10 cellular contexts compared by ENCODE assay signal in the genomic region with DNA sequence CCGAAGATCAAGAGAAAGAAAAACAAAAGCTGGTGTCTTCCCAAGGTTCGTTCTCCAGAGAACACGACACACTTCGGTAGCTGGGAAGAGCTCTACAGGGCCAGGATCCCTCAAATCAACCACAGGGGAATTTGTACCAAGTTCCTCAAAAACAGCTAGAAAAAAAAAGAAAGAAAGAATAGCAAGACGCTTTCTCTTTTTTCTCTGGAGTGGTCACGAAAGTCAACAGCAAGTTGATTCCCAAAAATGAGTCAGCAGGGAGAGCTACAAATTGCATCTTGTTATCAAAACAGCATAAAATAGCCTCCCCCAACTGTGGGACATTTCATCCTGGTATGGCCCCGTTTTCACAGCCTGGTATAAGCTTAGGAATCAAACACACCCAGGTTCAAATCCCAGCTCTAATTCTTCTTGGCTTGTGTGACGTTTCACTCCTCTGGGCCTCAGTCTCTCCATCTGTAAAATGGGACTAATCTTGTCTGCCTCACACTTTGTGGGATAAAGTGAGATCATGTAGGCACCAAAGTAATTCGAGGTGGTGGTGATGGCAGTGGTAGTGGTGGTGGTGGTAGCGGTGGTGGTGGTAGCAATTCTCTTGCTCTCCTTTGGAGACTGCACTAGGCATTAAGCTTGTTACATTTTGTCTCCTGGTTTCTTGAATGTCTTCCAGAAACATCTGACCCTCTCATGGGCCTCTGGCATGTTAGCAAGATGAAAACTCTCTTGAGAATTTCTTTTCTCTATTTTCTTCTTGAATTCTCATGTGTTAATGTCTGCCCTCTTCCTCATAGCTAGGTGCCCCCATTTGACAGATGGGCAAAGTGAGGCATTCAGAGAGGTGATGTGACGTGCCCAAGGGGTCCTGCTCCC. TPM values are rescaled to one million over a fixed set of nuclear protein-coding genes. Genes with fewer than 3 reads are reported as not detected.
DNase-seq lines count a peak whose midpoint lies in the region; ATAC-seq and TF ChIP-seq lines count a peak whose summit lies in the region.
"Had no signal": no experiment of that assay in that cellular context is flagged by ENCODE, and none has a peak within 500 bp of the region (broad histone marks: within the 10 kb centered on the region; RNA-seq: fewer than 3 reads in every experiment).

No MANE protein-coding gene starts in this region.

- H3K4me1 Mint-ChIP-seq in activated T-cell treated with anti-CD3 and anti-CD28 coated beads, Interleukin-2, amount 50 U/mL, for 24 hours (ENCODE audit: low read depth): peaks cover 36% of the 10 kb centered on the region
- peaks cover 48 to 49% of the 10 kb centered on the region in 2 donors for H3K4me1 Mint-ChIP-seq in effector memory CD8-positive, alpha-beta T cell (ENCODE audit: low read depth in 2 of 2)

- no peak for DNase-seq in activated T-cell treated with anti-CD3 and anti-CD28 coated beads, Interleukin-2, amount 50 U/mL, for 24 hours
- DNase-seq in activated T-cell treated with anti-CD3 and anti-CD28 coated beads for 4 hours: no peak
- DNase-seq in OCI-LY7 (ENCODE audit: low spot score): no peak
- peak in 1 of 3 experiments; percentile 9 for DNase-seq in effector memory CD8-positive, alpha-beta T cell
- peak; percentile 66 for DNase-seq in stromal cell of bone marrow (ENCODE audit: low read depth)
- no peak for DNase-seq in tibial artery
- DNase-seq: COR-L47 had no signal

- peaks cover under 1% of the 10 kb centered on the region for H3K9me3 Mint-ChIP-seq in activated T-cell treated with anti-CD3 and anti-CD28 coated beads, Interleukin-2, amount 50 U/mL, for 24 hours
- H3K9me3 Mint-ChIP-seq in effector memory CD8-positive, alpha-beta T cell: no peaks in the 10 kb centered on the region

- H3K4me3 Mint-ChIP-seq in activated T-cell treated with anti-CD3 and anti-CD28 coated beads, Interleukin-2, amount 50 U/mL, for 24 hours: peak overlapping the region; percentile 99
- H3K4me3 Mint-ChIP-seq in effector memory CD8-positive, alpha-beta T cell: peak overlapping the region; percentile 95 to 97

- H4K20me1 ChIP-seq in OCI-LY7 (ENCODE audit: insufficient read depth, low read length): no peaks in the 10 kb centered on the region

- H3K27me3 ChIP-seq in tibial artery: peaks cover 0 to 34% of the 10 kb centered on the region in 2 donors

- no peak for ATAC-seq in effector memory CD8-positive, alpha-beta T cell (replicated peaks)
- ATAC-seq in HG03378 (IDR thresholded peaks at IDR 0.05; ENCODE audit: unreplicated experiment) (no peak), HG03457 (IDR thresholded peaks at IDR 0.05; ENCODE audit: unreplicated experiment) (no peak)

- H3K36me3 ChIP-seq in OCI-LY7 (ENCODE audit: insufficient read depth, low read length) (peaks cover 6% of the 10 kb centered on the region; the same call in 1 of the 2 replicates), tibial artery (no peaks in the 10 kb centered on the region)
- H3K36me3 ChIP-seq: left ventricle myocardium inferior had no signal

- peak overlapping the region; percentile 79 for H3K27ac ChIP-seq in OCI-LY7 (ENCODE audit: low read depth, low read length, poor library complexity, severe bottlenecking)
- no peak overlapping the region for H3K27ac ChIP-seq in tibial artery
- H3K27ac ChIP-seq: left ventricle myocardium inferior had no signal

- peaks cover 39% of the 10 kb centered on the region for H3K36me3 Mint-ChIP-seq in activated T-cell treated with anti-CD3 and anti-CD28 coated beads, Interleukin-2, amount 50 U/mL, for 24 hours (ENCODE audit: low read depth)
- peaks cover 44% of the 10 kb centered on the region for H3K36me3 Mint-ChIP-seq in effector memory CD8-positive, alpha-beta T cell (ENCODE audit: insufficient read depth)

- no peaks in the 10 kb centered on the region for H3K27me3 Mint-ChIP-seq in activated T-cell treated with anti-CD3 and anti-CD28 coated beads, Interleukin-2, amount 50 U/mL, for 24 hours
- no peaks in the 10 kb centered on the region for H3K27me3 Mint-ChIP-seq in effector memory CD8-positive, alpha-beta T cell

- peaks cover 21% of the 10 kb centered on the region for H3K9me3 ChIP-seq in OCI-LY7 (ENCODE audit: low read length)
- H3K9me3 ChIP-seq in tibial artery: peaks cover 0 to 6% (median 0%) of the 10 kb centered on the region in 3 donors

- peak overlapping the region; percentile 96 for H3K4me2 ChIP-seq in OCI-LY7 (ENCODE audit: low read length)

- intact Hi-C loops in OCI-LY7 (cut with micrococcal nuclease; ENCODE audit: unreplicated experiment) (no loop called here), tibial artery (cut with DNase I; ENCODE audit: low total_unique reads) (no loop called here)

- TSS peak; percentile 65 for BruUV-seq in OCI-LY7 (replicated peaks; lab: Mats Ljungman, UMichigan)

- POLR2A ChIA-PET in OCI-LY7 (lab: Charles Lee): interaction anchor here (1.2 to 6.1 kb wide), 11 partner anchors 9 to 201 kb away, joined by 3 to 44 read pairs (median 6); a partner anchor contains a TSS

- no peaks in the 10 kb centered on the region for H3K9me2 ChIP-seq in OCI-LY7 (ENCODE audit: insufficient read depth, low read length)

- H3K4me1 ChIP-seq in OCI-LY7 (ENCODE audit: insufficient read depth, low read length, poor library complexity, severe bottlenecking) (peaks cover 79% of the 10 kb centered on the region), tibial artery (peaks cover 0 to 18% (median 6%) of the 10 kb centered on the region in 4 donors)

- peak overlapping the region; percentile 99 for H3K27ac Mint-ChIP-seq in activated T-cell treated with anti-CD3 and anti-CD28 coated beads, Interleukin-2, amount 50 U/mL, for 24 hours
- H3K27ac Mint-ChIP-seq in effector memory CD8-positive, alpha-beta T cell: peak overlapping the region; percentile 99

- H3K79me2 ChIP-seq in OCI-LY7 (ENCODE audit: insufficient read depth, low read depth, low read length): peaks cover 14% of the 10 kb centered on the region

- CTCF ChIA-PET in OCI-LY7 (lab: Charles Lee; ENCODE audit: unreplicated experiment): interaction anchor here (0.6 to 1.4 kb wide), 6 partner anchors 23 to 221 kb away, joined by 3 to 13 read pairs (median 3); no protein-coding TSS in a partner anchor

- H2AFZ ChIP-seq in OCI-LY7 (ENCODE audit: low read length): no peak overlapping the region; the same call in 1 of the 2 replicates

- TF ChIP-seq CTCF in OCI-LY7 (conservative IDR thresholded peaks at IDR 0.05; ENCODE audit: low read length) (no peak), tibial artery (IDR thresholded peaks at IDR 0.05) (no peak)

- H3K4me3 ChIP-seq in OCI-LY7 (ENCODE audit: low read depth, low read length, poor library complexity, severe bottlenecking) (peak overlapping the region; percentile 74), tibial artery (no peak overlapping the region)

RNA-seq across cellular contexts. Expression of a gene that starts 1.0 kb away (rescaled TPM):
- total RNA-seq in OCI-LY7 (2014; rRNA removed; shearing (Covaris generic)): 10.0 and 10.9 TPM in 2 replicates
- 36.7 and 47.0 TPM in 2 replicates for total RNA-seq in OCI-LY7 (2022)
